1 cellular context compared by ENCODE assay signal in the genomic region with DNA sequence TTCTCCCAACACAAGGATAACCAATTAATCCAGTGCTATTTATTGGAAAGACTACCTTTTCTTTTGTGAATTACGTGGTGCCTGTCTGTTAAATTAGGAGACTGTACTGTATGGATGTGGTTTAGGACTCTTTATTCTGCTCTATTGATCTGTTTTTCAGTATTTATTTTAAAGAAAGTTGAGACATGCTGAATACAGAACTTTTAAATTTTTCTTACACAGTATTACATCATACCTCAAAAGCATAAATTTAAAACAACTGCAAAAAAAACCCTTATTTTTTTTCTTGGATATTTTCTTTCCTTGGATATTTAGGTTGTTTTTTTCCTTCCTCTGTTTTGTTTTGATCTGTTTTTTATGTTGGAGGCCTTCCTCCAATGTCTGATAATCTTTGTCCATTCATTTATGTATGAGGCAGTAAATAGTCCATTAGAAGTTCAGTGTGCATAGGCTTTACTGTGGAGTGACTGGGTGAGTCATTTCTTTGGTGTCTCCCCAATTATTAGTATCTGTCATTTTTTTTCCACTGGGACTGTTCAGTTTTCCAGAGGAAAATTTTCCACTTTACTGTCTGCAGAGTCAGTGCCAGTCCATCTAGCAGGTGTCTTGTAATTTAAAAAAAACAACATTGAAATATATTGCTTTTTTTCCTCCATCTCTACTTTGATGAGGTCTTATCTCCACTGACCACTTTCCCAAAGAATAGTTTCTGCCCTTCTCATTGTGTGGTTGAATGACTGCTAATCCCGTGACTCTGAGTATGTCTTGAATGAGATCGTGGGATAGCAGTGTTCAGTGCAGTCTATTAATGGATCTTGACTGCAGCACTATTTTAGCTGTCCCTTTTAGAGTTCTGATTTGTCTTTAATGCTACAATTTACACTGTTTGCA.
A peak's percentile ranks its signal among the peaks of the same experiment; 100 is the strongest.
TF ChIP-seq lines count a peak whose summit lies in the region.

No MANE protein-coding gene starts in this region.

TF ChIP-seq in K562, 482 proteins besides CTCF, POLR2A, EP300 and RAD21 (continued from another document):
- TF ChIP-seq, protein P1, sequence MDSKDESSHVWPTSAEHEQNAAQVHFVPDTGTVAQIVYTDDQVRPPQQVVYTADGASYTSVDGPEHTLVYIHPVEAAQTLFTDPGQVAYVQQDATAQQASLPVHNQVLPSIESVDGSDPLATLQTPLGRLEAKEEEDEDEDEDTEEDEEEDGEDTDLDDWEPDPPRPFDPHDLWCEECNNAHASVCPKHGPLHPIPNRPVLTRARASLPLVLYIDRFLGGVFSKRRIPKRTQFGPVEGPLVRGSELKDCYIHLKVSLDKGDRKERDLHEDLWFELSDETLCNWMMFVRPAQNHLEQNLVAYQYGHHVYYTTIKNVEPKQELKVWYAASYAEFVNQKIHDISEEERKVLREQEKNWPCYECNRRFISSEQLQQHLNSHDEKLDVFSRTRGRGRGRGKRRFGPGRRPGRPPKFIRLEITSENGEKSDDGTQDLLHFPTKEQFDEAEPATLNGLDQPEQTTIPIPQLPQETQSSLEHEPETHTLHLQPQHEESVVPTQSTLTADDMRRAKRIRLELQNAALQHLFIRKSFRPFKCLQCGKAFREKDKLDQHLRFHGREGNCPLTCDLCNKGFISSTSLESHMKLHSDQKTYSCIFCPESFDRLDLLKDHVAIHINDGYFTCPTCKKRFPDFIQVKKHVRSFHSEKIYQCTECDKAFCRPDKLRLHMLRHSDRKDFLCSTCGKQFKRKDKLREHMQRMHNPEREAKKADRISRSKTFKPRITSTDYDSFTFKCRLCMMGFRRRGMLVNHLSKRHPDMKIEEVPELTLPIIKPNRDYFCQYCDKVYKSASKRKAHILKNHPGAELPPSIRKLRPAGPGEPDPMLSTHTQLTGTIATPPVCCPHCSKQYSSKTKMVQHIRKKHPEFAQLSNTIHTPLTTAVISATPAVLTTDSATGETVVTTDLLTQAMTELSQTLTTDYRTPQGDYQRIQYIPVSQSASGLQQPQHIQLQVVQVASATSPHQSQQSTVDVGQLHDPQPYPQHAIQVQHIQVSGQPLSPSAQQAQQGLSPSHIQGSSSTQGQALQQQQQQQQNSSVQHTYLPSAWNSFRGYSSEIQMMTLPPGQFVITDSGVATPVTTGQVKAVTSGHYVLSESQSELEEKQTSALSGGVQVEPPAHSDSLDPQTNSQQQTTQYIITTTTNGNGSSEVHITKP (IDR thresholded peaks at IDR 0.05; ENCODE audit: partially characterized antibody), result no peak
- TF ChIP-seq NR2C1 (IDR thresholded peaks at IDR 0.05) (no peak), NR2C1 (tag; IDR thresholded peaks at IDR 0.05) (0 out of 2 replicates have a peak, but pooled peaks have one; percentile 23), PML (IDR thresholded peaks at IDR 0.05; ENCODE audit: low read length) (no peak), BACH1 (tag; IDR thresholded peaks at IDR 0.05) (no peak), TAF1 (IDR thresholded peaks at IDR 0.05; ENCODE audit: control insufficient read depth, extremely low read depth, insufficient read depth, low read length, severe bottlenecking) (no peak), CHD2 (IDR thresholded peaks at IDR 0.05; ENCODE audit: low read depth, low read length) (no peak), CBX2 (IDR thresholded peaks at IDR 0.05; ENCODE audit: insufficient read depth, low read length, poor library complexity, severe bottlenecking) (no peak), ZNF146 (CRISPR knock-in tag; IDR thresholded peaks at IDR 0.05; ENCODE audit: unreplicated experiment) (no peak), ASH1L (IDR thresholded peaks at IDR 0.05; ENCODE audit: borderline replicate concordance, low read depth, partially characterized antibody) (no peak), ZNF699 (CRISPR knock-in tag; IDR thresholded peaks at IDR 0.05; ENCODE audit: insufficient replicate concordance) (no peak), MTA1 (IDR thresholded peaks at IDR 0.05; ENCODE audit: borderline replicate concordance) (0 out of 2 replicates have a peak, but pooled peaks have one; percentile 45), DACH1 (IDR thresholded peaks at IDR 0.05; ENCODE audit: partially characterized antibody) (peak; percentile 60), EZH2 (IDR thresholded peaks at IDR 0.05; ENCODE audit: borderline replicate concordance, low read depth, low read length) (no peak), ZNF347 (CRISPR knock-in tag; IDR thresholded peaks at IDR 0.05; ENCODE audit: low read depth) (no peak), JUNB (CRISPR knock-in tag; conservative IDR thresholded peaks at IDR 0.05) (no peak), GATA2 (CRISPR knock-in tag; IDR thresholded peaks at IDR 0.05) (peak; percentile 77), RCOR1 (IDR thresholded peaks at IDR 0.05; ENCODE audit: borderline replicate concordance in 1 of 2, low read depth in 2 of 2, low read length in 2 of 2) (peak in 1 of 2 experiments; percentile 88; a peak in 2 of 4 replicates), MAFG (tag; conservative IDR thresholded peaks at IDR 0.05) (no peak), HOXB6 (CRISPR knock-in tag; IDR thresholded peaks at IDR 0.05; ENCODE audit: borderline replicate concordance) (no peak), ETV5 (CRISPR knock-in tag; IDR thresholded peaks at IDR 0.05; ENCODE audit: low read depth) (no peak), PRMT5 (CRISPR knock-in tag; IDR thresholded peaks at IDR 0.05) (no peak), NFRKB (IDR thresholded peaks at IDR 0.05; ENCODE audit: low read depth) (no peak; the same call in 1 of the 2 replicates), SMARCC2 (IDR thresholded peaks at IDR 0.05; ENCODE audit: low read depth) (0 out of 2 replicates have a peak, but pooled peaks have one; percentile 59), SMARCE1 (IDR thresholded peaks at IDR 0.05) (peak; percentile 93), FOXK2 (conservative IDR thresholded peaks at IDR 0.05 in 1 of 2, IDR thresholded peaks at IDR 0.05 in 1 of 2; ENCODE audit: low read depth in 2 of 2) (0 out of 4 replicates have a peak, but pooled peaks of 1 of the 2 experiments have one; percentile 26)
- TF ChIP-seq, protein P2, sequence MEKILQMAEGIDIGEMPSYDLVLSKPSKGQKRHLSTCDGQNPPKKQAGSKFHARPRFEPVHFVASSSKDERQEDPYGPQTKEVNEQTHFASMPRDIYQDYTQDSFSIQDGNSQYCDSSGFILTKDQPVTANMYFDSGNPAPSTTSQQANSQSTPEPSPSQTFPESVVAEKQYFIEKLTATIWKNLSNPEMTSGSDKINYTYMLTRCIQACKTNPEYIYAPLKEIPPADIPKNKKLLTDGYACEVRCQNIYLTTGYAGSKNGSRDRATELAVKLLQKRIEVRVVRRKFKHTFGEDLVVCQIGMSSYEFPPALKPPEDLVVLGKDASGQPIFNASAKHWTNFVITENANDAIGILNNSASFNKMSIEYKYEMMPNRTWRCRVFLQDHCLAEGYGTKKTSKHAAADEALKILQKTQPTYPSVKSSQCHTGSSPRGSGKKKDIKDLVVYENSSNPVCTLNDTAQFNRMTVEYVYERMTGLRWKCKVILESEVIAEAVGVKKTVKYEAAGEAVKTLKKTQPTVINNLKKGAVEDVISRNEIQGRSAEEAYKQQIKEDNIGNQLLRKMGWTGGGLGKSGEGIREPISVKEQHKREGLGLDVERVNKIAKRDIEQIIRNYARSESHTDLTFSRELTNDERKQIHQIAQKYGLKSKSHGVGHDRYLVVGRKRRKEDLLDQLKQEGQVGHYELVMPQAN (IDR thresholded peaks at IDR 0.05; ENCODE audit: borderline replicate concordance), result no peak
- TF ChIP-seq, protein P3, sequence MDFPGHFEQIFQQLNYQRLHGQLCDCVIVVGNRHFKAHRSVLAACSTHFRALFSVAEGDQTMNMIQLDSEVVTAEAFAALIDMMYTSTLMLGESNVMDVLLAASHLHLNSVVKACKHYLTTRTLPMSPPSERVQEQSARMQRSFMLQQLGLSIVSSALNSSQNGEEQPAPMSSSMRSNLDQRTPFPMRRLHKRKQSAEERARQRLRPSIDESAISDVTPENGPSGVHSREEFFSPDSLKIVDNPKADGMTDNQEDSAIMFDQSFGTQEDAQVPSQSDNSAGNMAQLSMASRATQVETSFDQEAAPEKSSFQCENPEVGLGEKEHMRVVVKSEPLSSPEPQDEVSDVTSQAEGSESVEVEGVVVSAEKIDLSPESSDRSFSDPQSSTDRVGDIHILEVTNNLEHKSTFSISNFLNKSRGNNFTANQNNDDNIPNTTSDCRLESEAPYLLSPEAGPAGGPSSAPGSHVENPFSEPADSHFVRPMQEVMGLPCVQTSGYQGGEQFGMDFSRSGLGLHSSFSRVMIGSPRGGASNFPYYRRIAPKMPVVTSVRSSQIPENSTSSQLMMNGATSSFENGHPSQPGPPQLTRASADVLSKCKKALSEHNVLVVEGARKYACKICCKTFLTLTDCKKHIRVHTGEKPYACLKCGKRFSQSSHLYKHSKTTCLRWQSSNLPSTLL (IDR thresholded peaks at IDR 0.05), result no peak
- TF ChIP-seq, protein P4, sequence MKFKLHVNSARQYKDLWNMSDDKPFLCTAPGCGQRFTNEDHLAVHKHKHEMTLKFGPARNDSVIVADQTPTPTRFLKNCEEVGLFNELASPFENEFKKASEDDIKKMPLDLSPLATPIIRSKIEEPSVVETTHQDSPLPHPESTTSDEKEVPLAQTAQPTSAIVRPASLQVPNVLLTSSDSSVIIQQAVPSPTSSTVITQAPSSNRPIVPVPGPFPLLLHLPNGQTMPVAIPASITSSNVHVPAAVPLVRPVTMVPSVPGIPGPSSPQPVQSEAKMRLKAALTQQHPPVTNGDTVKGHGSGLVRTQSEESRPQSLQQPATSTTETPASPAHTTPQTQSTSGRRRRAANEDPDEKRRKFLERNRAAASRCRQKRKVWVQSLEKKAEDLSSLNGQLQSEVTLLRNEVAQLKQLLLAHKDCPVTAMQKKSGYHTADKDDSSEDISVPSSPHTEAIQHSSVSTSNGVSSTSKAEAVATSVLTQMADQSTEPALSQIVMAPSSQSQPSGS (CRISPR knock-in tag; IDR thresholded peaks at IDR 0.05), result no peak
- TF ChIP-seq, protein P5, sequence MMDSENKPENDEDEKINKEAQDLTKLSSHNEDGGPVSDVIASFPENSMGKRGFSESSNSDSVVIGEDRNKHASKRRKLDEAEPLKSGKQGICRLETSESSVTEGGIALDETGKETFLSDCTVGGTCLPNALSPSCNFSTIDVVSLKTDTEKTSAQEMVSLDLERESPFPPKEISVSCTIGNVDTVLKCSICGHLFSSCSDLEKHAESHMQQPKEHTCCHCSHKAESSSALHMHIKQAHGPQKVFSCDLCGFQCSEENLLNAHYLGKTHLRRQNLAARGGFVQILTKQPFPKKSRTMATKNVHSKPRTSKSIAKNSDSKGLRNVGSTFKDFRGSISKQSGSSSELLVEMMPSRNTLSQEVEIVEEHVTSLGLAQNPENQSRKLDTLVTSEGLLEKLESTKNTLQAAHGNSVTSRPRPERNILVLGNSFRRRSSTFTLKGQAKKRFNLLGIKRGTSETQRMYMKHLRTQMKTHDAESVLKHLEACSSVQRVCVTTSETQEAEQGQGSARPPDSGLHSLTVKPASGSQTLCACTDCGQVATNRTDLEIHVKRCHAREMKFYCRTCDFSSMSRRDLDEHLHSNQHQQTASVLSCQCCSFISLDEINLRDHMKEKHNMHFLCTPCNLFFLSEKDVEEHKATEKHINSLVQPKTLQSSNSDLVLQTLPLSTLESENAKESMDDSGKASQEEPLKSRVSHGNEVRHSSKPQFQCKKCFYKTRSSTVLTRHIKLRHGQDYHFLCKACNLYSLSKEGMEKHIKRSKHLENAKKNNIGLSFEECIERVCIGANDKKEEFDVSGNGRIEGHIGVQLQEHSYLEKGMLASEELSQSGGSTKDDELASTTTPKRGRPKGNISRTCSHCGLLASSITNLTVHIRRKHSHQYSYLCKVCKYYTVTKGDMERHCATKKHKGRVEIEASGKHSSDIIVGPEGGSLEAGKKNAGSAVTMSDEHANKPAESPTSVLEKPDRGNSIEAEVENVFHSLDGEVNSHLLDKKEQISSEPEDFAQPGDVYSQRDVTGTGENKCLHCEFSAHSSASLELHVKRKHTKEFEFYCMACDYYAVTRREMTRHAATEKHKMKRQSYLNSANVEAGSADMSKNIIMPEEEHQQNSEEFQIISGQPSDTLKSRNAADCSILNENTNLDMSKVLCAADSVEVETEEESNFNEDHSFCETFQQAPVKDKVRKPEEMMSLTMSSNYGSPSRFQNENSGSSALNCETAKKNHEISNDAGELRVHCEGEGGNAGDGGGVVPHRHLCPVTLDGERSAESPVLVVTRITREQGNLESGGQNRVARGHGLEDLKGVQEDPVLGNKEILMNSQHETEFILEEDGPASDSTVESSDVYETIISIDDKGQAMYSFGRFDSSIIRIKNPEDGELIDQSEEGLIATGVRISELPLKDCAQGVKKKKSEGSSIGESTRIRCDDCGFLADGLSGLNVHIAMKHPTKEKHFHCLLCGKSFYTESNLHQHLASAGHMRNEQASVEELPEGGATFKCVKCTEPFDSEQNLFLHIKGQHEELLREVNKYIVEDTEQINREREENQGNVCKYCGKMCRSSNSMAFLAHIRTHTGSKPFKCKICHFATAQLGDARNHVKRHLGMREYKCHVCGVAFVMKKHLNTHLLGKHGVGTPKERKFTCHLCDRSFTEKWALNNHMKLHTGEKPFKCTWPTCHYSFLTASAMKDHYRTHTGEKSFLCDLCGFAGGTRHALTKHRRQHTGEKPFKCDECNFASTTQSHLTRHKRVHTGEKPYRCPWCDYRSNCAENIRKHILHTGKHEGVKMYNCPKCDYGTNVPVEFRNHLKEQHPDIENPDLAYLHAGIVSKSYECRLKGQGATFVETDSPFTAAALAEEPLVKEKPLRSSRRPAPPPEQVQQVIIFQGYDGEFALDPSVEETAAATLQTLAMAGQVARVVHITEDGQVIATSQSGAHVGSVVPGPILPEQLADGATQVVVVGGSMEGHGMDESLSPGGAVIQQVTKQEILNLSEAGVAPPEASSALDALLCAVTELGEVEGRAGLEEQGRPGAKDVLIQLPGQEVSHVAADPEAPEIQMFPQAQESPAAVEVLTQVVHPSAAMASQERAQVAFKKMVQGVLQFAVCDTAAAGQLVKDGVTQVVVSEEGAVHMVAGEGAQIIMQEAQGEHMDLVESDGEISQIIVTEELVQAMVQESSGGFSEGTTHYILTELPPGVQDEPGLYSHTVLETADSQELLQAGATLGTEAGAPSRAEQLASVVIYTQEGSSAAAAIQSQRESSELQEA (IDR thresholded peaks at IDR 0.05; ENCODE audit: low read depth), result no peak
- TF ChIP-seq, protein P6, sequence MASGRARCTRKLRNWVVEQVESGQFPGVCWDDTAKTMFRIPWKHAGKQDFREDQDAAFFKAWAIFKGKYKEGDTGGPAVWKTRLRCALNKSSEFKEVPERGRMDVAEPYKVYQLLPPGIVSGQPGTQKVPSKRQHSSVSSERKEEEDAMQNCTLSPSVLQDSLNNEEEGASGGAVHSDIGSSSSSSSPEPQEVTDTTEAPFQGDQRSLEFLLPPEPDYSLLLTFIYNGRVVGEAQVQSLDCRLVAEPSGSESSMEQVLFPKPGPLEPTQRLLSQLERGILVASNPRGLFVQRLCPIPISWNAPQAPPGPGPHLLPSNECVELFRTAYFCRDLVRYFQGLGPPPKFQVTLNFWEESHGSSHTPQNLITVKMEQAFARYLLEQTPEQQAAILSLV (tag; IDR thresholded peaks at IDR 0.05), result 0 out of 2 replicates have a peak, but pooled peaks have one; percentile 30
- TF ChIP-seq, protein P7, sequence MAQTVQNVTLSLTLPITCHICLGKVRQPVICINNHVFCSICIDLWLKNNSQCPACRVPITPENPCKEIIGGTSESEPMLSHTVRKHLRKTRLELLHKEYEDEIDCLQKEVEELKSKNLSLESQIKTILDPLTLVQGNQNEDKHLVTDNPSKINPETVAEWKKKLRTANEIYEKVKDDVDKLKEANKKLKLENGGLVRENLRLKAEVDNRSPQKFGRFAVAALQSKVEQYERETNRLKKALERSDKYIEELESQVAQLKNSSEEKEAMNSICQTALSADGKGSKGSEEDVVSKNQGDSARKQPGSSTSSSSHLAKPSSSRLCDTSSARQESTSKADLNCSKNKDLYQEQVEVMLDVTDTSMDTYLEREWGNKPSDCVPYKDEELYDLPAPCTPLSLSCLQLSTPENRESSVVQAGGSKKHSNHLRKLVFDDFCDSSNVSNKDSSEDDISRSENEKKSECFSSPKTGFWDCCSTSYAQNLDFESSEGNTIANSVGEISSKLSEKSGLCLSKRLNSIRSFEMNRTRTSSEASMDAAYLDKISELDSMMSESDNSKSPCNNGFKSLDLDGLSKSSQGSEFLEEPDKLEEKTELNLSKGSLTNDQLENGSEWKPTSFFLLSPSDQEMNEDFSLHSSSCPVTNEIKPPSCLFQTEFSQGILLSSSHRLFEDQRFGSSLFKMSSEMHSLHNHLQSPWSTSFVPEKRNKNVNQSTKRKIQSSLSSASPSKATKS (CRISPR knock-in tag; IDR thresholded peaks at IDR 0.05), result no peak
